Comparison of ENCODE assay signal across 8 cellular contexts in genomic region chr2:9629222-9630000, GRCh38. TPM values are rescaled to one million over a fixed set of nuclear protein-coding genes. Genes with fewer than 3 reads are reported as not detected.
DNase-seq lines count a peak whose midpoint lies in the region; ATAC-seq and TF ChIP-seq lines count a peak whose summit lies in the region.

No MANE protein-coding gene starts in this region.

- H3K4me1 Mint-ChIP-seq in activated T-cell treated with anti-CD3 and anti-CD28 coated beads, Interleukin-2, amount 50 U/mL, for 72 hours (ENCODE audit: low read depth) = peaks cover 56% of the 10 kb centered on the region

- no peak for ATAC-seq in activated T-cell treated with anti-CD3 and anti-CD28 coated beads, Interleukin-2, amount 50 U/mL, for 72 hours (replicated peaks in 1 of 2)
- ATAC-seq in psoas muscle = peak in 2 of 4 donors; percentile 25 to 53
- ATAC-seq in HG02610 (IDR thresholded peaks at IDR 0.05; ENCODE audit: unreplicated experiment) = no peak

- WGBS in psoas muscle, 3 donors = 4 to 6% (median 5%) methylated on average over 13 of the region's 13 CpGs

- no peak for DNase-seq in activated T-cell treated with anti-CD3 and anti-CD28 coated beads, Interleukin-2, amount 50 U/mL, for 72 hours
- DNase-seq in activated T-cell treated with anti-CD3 and anti-CD28 coated beads, Interleukin-2, amount 50 U/mL, for 1 hour = no peak
- peak; percentile 58 for DNase-seq in fibroblast of villous mesenchyme (ENCODE audit: low read depth)
- no peak for DNase-seq in psoas muscle
- DNase-seq in ureter (ENCODE audit: low spot score) = no peak
- no peak for DNase-seq in hippocampal formation (lab: John Stamatoyannopoulos, UW)

- no peaks in the 10 kb centered on the region for H3K9me3 ChIP-seq in psoas muscle

- no peak for TF ChIP-seq CTCF in VCaP (conservative IDR thresholded peaks at IDR 0.05)
- no peak for TF ChIP-seq CTCF in fibroblast of villous mesenchyme (IDR thresholded peaks at IDR 0.05; ENCODE audit: insufficient read depth, low read depth, low read length)
- no peak for TF ChIP-seq CTCF in psoas muscle (IDR thresholded peaks at IDR 0.05)

- H3K4me3 ChIP-seq in fibroblast of villous mesenchyme (ENCODE audit: low read depth, low read length) (peak overlapping the region; percentile 80), psoas muscle (peak overlapping the region; percentile 98)

- H3K27ac ChIP-seq in VCaP (peak overlapping the region; percentile 90), psoas muscle (peak overlapping the region; percentile 96)

- peaks cover 0 to 22% of the 10 kb centered on the region in 2 donors for H3K36me3 ChIP-seq in psoas muscle (ENCODE audit: insufficient read depth in 1 of 2, low read depth in 1 of 2)

- peak overlapping the region; percentile 97 for H3K27ac Mint-ChIP-seq in activated T-cell treated with anti-CD3 and anti-CD28 coated beads, Interleukin-2, amount 50 U/mL, for 72 hours

- peak overlapping the region; percentile 89 to 99 for H3K4me3 Mint-ChIP-seq in activated T-cell treated with anti-CD3 and anti-CD28 coated beads, Interleukin-2, amount 50 U/mL, for 72 hours

- peaks cover 20 to 31% of the 10 kb centered on the region in 2 donors for H3K36me3 Mint-ChIP-seq in activated T-cell treated with anti-CD3 and anti-CD28 coated beads, Interleukin-2, amount 50 U/mL, for 72 hours (ENCODE audit: insufficient read depth in 2 of 2)

- H3K27me3 Mint-ChIP-seq in activated T-cell treated with anti-CD3 and anti-CD28 coated beads, Interleukin-2, amount 50 U/mL, for 72 hours (ENCODE audit: low read depth) = peaks cover 7% of the 10 kb centered on the region

- intact Hi-C loops in psoas muscle (cut with DNase I) = loop anchor here (5.0 kb wide), 2 partner anchors 72 to 147 kb away; partner anchors contain the start of gene ADAM17 (in 2 of the 2)

- H3K9me3 Mint-ChIP-seq in activated T-cell treated with anti-CD3 and anti-CD28 coated beads, Interleukin-2, amount 50 U/mL, for 72 hours = no peaks in the 10 kb centered on the region

- no peaks in the 10 kb centered on the region for H3K27me3 ChIP-seq in psoas muscle (ENCODE audit: insufficient read depth in 3 of 3, low read length in 2 of 3)

- H3K4me1 ChIP-seq in psoas muscle = peaks cover 51% of the 10 kb centered on the region

RNA-seq across cellular contexts. Expression of gene YWHAQ, which starts 1.4 kb away (rescaled TPM):
- total RNA-seq in activated T-cell treated with anti-CD3 and anti-CD28 coated beads, Interleukin-2, amount 50 U/mL, for 72 hours = 100 to 1,000 TPM; 207 to 251 TPM
- 260 and 283 TPM in 2 replicates for total RNA-seq in fibroblast of villous mesenchyme
- total RNA-seq in psoas muscle = 10 to 100 TPM; 53.5 to 65.9 (median 59.1) TPM
- 10 to 100 TPM; 41.5 to 74.7 (median 57.3) TPM for polyA plus RNA-seq in psoas muscle
- total RNA-seq in ureter = 225 TPM
